Comparison of ENCODE assay signal across 27 cellular contexts in genomic region chr10:101056365-101057151, GRCh38. TPM values are rescaled to one million over a fixed set of nuclear protein-coding genes. Genes with fewer than 3 reads are reported as not detected.
"Had no signal": no experiment of that assay in that cellular context is flagged by ENCODE, and none has a peak within 500 bp of the region (broad histone marks: within the 10 kb centered on the region; RNA-seq: fewer than 3 reads in every experiment).

No MANE protein-coding gene starts in this region.

- H3K79me2 ChIP-seq: parathyroid adenoma had no signal

- H2AFZ ChIP-seq: neural progenitor cell, parathyroid adenoma had no signal

- H3K27ac ChIP-seq: coronary artery, dorsolateral prefrontal cortex, gastroesophageal sphincter, neural progenitor cell, parathyroid adenoma, psoas muscle, sigmoid colon, suprapubic skin, tibial artery, upper lobe of right lung had no signal

- H3K27me3 ChIP-seq: suprapubic skin, upper lobe of right lung had no signal

- DNase-seq: activated B cell treated with CpG ODN at 0.5 μM for 24 hours; activated CD8-positive, alpha-beta memory T cell treated with anti-CD3 and anti-CD28 coated beads, Interleukin-2, amount 10 ng/mL, durations not matched to agents 7 days and 5 days; activated CD8-positive, alpha-beta T cell treated with anti-CD3 and anti-CD28 coated beads, Interleukin-2, amount 10 ng/mL, durations not matched to agents 7 days and 5 days; activated naive CD4-positive, alpha-beta T cell; activated T-cell treated with anti-CD3 and anti-CD28 coated beads, Interleukin-2, amount 50 U/mL, for 48 hours; anterior cingulate cortex; dorsolateral prefrontal cortex; effector memory CD4-positive, alpha-beta T cell; hippocampal formation; immature natural killer cell; midbrain; naive thymus-derived CD8-positive, alpha-beta T cell; occipital lobe; psoas muscle; sigmoid colon; stimulated activated CD4-positive, alpha-beta T cell treated with anti-CD3 and anti-CD28 coated beads, Interleukin-1b, Interleukin-23, amount 100 ng/mL, for 48 hours; stimulated activated CD4-positive, alpha-beta T cell treated with anti-CD3 and anti-CD28 coated beads, Interleukin-4, amount 100 ng/mL, for 4 hours; stimulated activated CD8-positive, alpha-beta memory T cell treated with anti-CD3 and anti-CD28 coated beads, Interleukin-4, amount 100 ng/mL, for 48 hours; stimulated activated naive CD4-positive, alpha-beta T cell; tibial artery; upper lobe of right lung had no signal

- H3K36me3 ChIP-seq: gastroesophageal sphincter, neural progenitor cell, sigmoid colon, suprapubic skin, tibial artery, upper lobe of right lung had no signal

- H3K9me3 ChIP-seq: gastroesophageal sphincter, psoas muscle, sigmoid colon, suprapubic skin, tibial artery, upper lobe of right lung had no signal

- H3K9ac ChIP-seq: neural progenitor cell, parathyroid adenoma had no signal

- ATAC-seq: activated CD8-positive, alpha-beta memory T cell treated with anti-CD3 and anti-CD28 coated beads, Interleukin-2, amount 10 ng/mL, durations not matched to agents 7 days and 5 days; activated CD8-positive, alpha-beta T cell treated with anti-CD3 and anti-CD28 coated beads, Interleukin-2, amount 10 ng/mL, durations not matched to agents 7 days and 5 days; gastroesophageal sphincter; naive thymus-derived CD8-positive, alpha-beta T cell; psoas muscle; upper lobe of right lung had no signal

- H3K4me2 ChIP-seq: neural progenitor cell, smooth muscle cell had no signal

- H3K4me3 ChIP-seq: coronary artery, dorsolateral prefrontal cortex, gastroesophageal sphincter, neural progenitor cell, psoas muscle, sigmoid colon, smooth muscle cell, suprapubic skin, tibial artery, upper lobe of right lung had no signal

RNA-seq across cellular contexts. Expression of gene KAZALD1, which starts 5.2 kb away (rescaled TPM):
- total RNA-seq: naive thymus-derived CD8-positive, alpha-beta T cell had no signal
- polyA plus RNA-seq: immature natural killer cell; naive thymus-derived CD8-positive, alpha-beta T cell had no signal
